1 cellular context compared by ENCODE assay signal in genomic region chr20:51272392-51272791, GRCh38.
TF ChIP-seq lines count a peak whose summit lies in the region.

No MANE protein-coding gene starts in this region.

TF ChIP-seq in IMR-90, 13 proteins besides CTCF, POLR2A, EP300 and RAD21 (continued from another document):
- no peak for TF ChIP-seq ELK1 (IDR thresholded peaks at IDR 0.05; ENCODE audit: borderline replicate concordance, low read depth, low read length)
